ENCODE assay signal across 22 cellular contexts in the genomic region with DNA sequence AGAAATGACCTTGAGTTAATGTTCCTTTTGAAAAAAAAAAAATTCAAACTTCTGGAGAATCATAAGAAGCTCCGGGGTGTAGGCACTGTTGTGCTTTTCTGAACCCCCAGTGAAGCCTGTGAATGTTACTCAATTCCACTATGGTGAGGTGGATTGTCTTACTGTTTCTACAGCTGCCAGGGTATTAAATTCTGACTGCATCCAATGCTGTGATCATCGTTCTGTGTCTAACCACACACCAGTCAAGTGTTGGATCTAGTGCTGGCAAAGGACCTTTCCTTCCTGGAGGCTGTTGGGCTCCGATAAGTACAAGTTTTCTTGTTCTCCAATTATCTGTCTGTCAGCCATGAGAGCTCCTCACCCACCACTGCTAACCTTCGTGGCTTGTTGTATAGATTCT.
DNase-seq lines count a peak whose midpoint lies in the region; ATAC-seq and TF ChIP-seq lines count a peak whose summit lies in the region.
"Had no signal": no experiment of that assay in that cellular context is flagged by ENCODE, and none has a peak within 500 bp of the region (broad histone marks: within the 10 kb centered on the region; RNA-seq: fewer than 3 reads in every experiment).

No MANE protein-coding gene starts in this region.

- H3K4me3 ChIP-seq in SJCRH30 (peak overlapping the region; percentile 45), lower lobe of right lung (no peak overlapping the region), tibial artery (no peak overlapping the region)
- H3K4me3 ChIP-seq: ascending aorta, lung, Peyer's patch, stomach had no signal

- peak overlapping the region in 1 of 3 experiments; percentile 39 for H3K4me3 Mint-ChIP-seq in nephron
- H3K4me3 Mint-ChIP-seq: CD8-positive, alpha-beta memory T cell; H9; IgD-negative memory B cell; naive B cell had no signal

- H3K4me1 Mint-ChIP-seq in nephron: peaks cover under 1% of the 10 kb centered on the region
- H3K4me1 Mint-ChIP-seq: CD8-positive, alpha-beta memory T cell; H9; IgD-negative memory B cell; naive B cell had no signal

- H3K36me3 ChIP-seq in SJCRH30 (0 out of 2 replicates have a peak, but pooled peaks cover 2% of the 10 kb centered on the region), lower lobe of right lung (no peaks in the 10 kb centered on the region), tibial artery (no peaks in the 10 kb centered on the region)
- H3K36me3 ChIP-seq: ascending aorta, Peyer's patch, stomach had no signal

- DNase-seq in HK-2 (ENCODE audit: unreplicated experiment) (peak; percentile 3), NCI-H2171 (lab: John Stamatoyannopoulos, UW) (peak; percentile 72), SJCRH30 (peak; percentile 82 to 95), lower lobe of right lung (no peak), tibial artery (no peak), SKM-1 (lab: John Stamatoyannopoulos, UW; ENCODE audit: unreplicated experiment) (no peak), KG1 (lab: John Stamatoyannopoulos, UW) (no peak)
- DNase-seq: activated naive CD4-positive, alpha-beta T cell treated with Interleukin-2 at 50 U/mL for 16 hours; CD8-positive, alpha-beta memory T cell; effector memory CD4-positive, alpha-beta T cell; EL; H9; head of caudate nucleus; MV-4-11; naive B cell; Peyer's patch; stomach had no signal

- no peaks in the 10 kb centered on the region for H3K9me3 ChIP-seq in SJCRH30 (replicated peaks)
- H3K9me3 ChIP-seq in lower lobe of right lung: no peaks in the 10 kb centered on the region
- no peaks in the 10 kb centered on the region for H3K9me3 ChIP-seq in tibial artery
- H3K9me3 ChIP-seq: ascending aorta, Peyer's patch, stomach had no signal

- H3K9me3 Mint-ChIP-seq in nephron: no peaks in the 10 kb centered on the region
- H3K9me3 Mint-ChIP-seq: H9 had no signal

- no peak for ATAC-seq in lower lobe of right lung

- no peaks in the 10 kb centered on the region for H3K36me3 Mint-ChIP-seq in nephron (ENCODE audit: low read depth)
- H3K36me3 Mint-ChIP-seq: CD8-positive, alpha-beta memory T cell; IgD-negative memory B cell; naive B cell had no signal

- H3K4me1 ChIP-seq in SJCRH30 (peaks cover 24% of the 10 kb centered on the region), lower lobe of right lung (no peaks in the 10 kb centered on the region), tibial artery (no peaks in the 10 kb centered on the region)
- H3K4me1 ChIP-seq: ascending aorta, parathyroid adenoma, Peyer's patch had no signal

- TF ChIP-seq CTCF in nephron (IDR thresholded peaks at IDR 0.05; ENCODE audit: unreplicated experiment in 3 of 3): no peak
- no peak for TF ChIP-seq CTCF in lower lobe of right lung (IDR thresholded peaks at IDR 0.05)
- no peak for TF ChIP-seq CTCF in tibial artery (IDR thresholded peaks at IDR 0.05)

- intact Hi-C loops in lower lobe of right lung (cut with DNase I) (no loop called here), tibial artery (cut with DNase I; ENCODE audit: low total_unique reads) (no loop called here)

- no peaks in the 10 kb centered on the region for H3K27me3 ChIP-seq in SJCRH30
- H3K27me3 ChIP-seq in lower lobe of right lung (ENCODE audit: low read depth): no peaks in the 10 kb centered on the region
- H3K27me3 ChIP-seq in tibial artery: no peaks in the 10 kb centered on the region
- H3K27me3 ChIP-seq: ascending aorta, Peyer's patch, stomach had no signal

- H3K27me3 Mint-ChIP-seq in nephron (ENCODE audit: low read depth): no peaks in the 10 kb centered on the region
- H3K27me3 Mint-ChIP-seq: CD8-positive, alpha-beta memory T cell; IgD-negative memory B cell; naive B cell had no signal

- H3K27ac ChIP-seq in SJCRH30 (peak overlapping the region; percentile 74), lower lobe of right lung (no peak overlapping the region), tibial artery (no peak overlapping the region)
- H3K27ac ChIP-seq: ascending aorta, parathyroid adenoma, Peyer's patch, stomach had no signal

- H3K27ac Mint-ChIP-seq in nephron: peak overlapping the region in 2 of 3 experiments; percentile 77 to 82
- H3K27ac Mint-ChIP-seq: CD8-positive, alpha-beta memory T cell; H9; IgD-negative memory B cell; naive B cell had no signal

Comparison
In these comparisons a context has a peak if more than half of its experiments do, and no peak if none do; other contexts are left out.
1. DNase-seq: peak in HK-2 (single experiment), NCI-H2171 (single experiment) and SJCRH30 (2 of 2); none in lower lobe of right lung (single experiment), tibial artery (0 of 2), SKM-1 (single experiment) and KG1 (single experiment).